Comparison of ENCODE assay signal across 1 cellular context in the genomic region with DNA sequence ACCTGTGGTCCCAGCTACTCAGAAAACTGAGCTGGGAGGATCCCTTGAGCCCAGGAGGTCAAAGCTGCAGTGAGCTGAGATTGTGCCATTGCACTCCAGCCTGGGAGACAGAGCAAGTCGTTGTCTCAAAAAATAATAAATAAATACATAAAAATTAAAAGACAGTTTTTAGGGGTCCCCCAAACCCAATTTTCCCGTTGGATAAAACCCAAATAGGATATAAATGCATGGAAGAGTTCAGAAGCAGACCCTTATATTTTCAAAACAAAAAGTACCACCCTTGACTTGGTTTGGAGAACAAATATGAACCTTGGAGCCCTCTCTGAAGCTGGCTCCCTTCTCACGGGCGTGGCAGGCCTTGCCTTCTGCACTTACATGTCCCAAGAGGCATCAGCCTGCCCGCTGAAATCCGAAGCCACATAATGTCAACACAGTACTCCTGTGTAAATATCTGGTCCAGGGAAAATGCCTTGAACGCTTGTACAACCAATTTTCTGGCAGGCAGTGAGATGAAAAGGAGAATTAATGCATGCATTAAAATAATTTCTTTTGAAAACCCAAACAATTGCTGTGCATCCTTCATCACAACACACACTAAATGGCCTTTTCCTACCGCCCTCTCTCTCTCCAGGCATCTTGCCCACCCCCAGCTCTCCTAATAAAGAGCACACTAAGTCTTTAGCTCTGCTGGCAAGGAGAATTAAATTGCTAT.
TF ChIP-seq lines count a peak whose summit lies in the region.

No MANE protein-coding gene starts in this region.

TF ChIP-seq in HEK293, 187 proteins besides CTCF, POLR2A, EP300 and RAD21 (continued from another document and continues in another):
- TF ChIP-seq, protein P1, sequence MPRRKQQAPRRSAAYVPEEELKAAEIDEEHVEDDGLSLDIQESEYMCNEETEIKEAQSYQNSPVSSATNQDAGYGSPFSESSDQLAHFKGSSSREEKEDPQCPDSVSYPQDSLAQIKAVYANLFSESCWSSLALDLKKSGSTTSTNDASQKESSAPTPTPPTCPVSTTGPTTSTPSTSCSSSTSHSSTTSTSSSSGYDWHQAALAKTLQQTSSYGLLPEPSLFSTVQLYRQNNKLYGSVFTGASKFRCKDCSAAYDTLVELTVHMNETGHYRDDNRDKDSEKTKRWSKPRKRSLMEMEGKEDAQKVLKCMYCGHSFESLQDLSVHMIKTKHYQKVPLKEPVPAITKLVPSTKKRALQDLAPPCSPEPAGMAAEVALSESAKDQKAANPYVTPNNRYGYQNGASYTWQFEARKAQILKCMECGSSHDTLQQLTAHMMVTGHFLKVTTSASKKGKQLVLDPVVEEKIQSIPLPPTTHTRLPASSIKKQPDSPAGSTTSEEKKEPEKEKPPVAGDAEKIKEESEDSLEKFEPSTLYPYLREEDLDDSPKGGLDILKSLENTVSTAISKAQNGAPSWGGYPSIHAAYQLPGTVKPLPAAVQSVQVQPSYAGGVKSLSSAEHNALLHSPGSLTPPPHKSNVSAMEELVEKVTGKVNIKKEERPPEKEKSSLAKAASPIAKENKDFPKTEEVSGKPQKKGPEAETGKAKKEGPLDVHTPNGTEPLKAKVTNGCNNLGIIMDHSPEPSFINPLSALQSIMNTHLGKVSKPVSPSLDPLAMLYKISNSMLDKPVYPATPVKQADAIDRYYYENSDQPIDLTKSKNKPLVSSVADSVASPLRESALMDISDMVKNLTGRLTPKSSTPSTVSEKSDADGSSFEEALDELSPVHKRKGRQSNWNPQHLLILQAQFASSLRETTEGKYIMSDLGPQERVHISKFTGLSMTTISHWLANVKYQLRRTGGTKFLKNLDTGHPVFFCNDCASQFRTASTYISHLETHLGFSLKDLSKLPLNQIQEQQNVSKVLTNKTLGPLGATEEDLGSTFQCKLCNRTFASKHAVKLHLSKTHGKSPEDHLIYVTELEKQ (tag by site-specific recombination; IDR thresholded peaks at IDR 0.05; ENCODE audit: borderline replicate concordance) = no peak
- TF ChIP-seq WT1 (tag by site-specific recombination; IDR thresholded peaks at IDR 0.05) = peak; percentile 63
- TF ChIP-seq ZBTB8A (tag by site-specific recombination; IDR thresholded peaks at IDR 0.05) = no peak
- TF ChIP-seq ZBTB21 (tag by site-specific recombination; IDR thresholded peaks at IDR 0.05) = no peak
- no peak for TF ChIP-seq TRIM28 (IDR thresholded peaks at IDR 0.05; ENCODE audit: borderline replicate concordance, low read length)
- no peak for TF ChIP-seq MEIS1 (CRISPR knock-in tag; IDR thresholded peaks at IDR 0.05; ENCODE audit: borderline replicate concordance)
- TF ChIP-seq ZNF184 (tag by site-specific recombination; IDR thresholded peaks at IDR 0.05) = no peak
- TF ChIP-seq OSR2 (tag by site-specific recombination; IDR thresholded peaks at IDR 0.05) = peak; percentile 80
- TF ChIP-seq, protein P2, sequence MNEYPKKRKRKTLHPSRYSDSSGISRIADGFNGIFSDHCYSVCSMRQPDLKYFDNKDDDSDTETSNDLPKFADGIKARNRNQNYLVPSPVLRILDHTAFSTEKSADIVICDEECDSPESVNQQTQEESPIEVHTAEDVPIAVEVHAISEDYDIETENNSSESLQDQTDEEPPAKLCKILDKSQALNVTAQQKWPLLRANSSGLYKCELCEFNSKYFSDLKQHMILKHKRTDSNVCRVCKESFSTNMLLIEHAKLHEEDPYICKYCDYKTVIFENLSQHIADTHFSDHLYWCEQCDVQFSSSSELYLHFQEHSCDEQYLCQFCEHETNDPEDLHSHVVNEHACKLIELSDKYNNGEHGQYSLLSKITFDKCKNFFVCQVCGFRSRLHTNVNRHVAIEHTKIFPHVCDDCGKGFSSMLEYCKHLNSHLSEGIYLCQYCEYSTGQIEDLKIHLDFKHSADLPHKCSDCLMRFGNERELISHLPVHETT (tag by site-specific recombination; IDR thresholded peaks at IDR 0.05) = no peak
- TF ChIP-seq ZNF426 (tag by site-specific recombination; IDR thresholded peaks at IDR 0.05) = no peak
- TF ChIP-seq ZNF221 (tag by site-specific recombination; IDR thresholded peaks at IDR 0.05; ENCODE audit: borderline replicate concordance) = no peak
- TF ChIP-seq ZNF112 (tag by site-specific recombination; IDR thresholded peaks at IDR 0.05) = no peak
- TF ChIP-seq ZNF416 (tag by site-specific recombination; IDR thresholded peaks at IDR 0.05) = no peak
- TF ChIP-seq MYNN (tag by site-specific recombination; IDR thresholded peaks at IDR 0.05; ENCODE audit: borderline replicate concordance) = no peak
- no peak for TF ChIP-seq ZNF324 (tag by site-specific recombination; IDR thresholded peaks at IDR 0.05)
- TF ChIP-seq ZNF239 (tag by site-specific recombination; IDR thresholded peaks at IDR 0.05) = no peak
- TF ChIP-seq, protein P3, sequence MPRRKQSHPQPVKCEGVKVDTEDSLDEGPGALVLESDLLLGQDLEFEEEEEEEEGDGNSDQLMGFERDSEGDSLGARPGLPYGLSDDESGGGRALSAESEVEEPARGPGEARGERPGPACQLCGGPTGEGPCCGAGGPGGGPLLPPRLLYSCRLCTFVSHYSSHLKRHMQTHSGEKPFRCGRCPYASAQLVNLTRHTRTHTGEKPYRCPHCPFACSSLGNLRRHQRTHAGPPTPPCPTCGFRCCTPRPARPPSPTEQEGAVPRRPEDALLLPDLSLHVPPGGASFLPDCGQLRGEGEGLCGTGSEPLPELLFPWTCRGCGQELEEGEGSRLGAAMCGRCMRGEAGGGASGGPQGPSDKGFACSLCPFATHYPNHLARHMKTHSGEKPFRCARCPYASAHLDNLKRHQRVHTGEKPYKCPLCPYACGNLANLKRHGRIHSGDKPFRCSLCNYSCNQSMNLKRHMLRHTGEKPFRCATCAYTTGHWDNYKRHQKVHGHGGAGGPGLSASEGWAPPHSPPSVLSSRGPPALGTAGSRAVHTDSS (tag by site-specific recombination; IDR thresholded peaks at IDR 0.05) = no peak; the same call in 1 of the 2 replicates
- TF ChIP-seq ZNF274 (IDR thresholded peaks at IDR 0.05; ENCODE audit: low read length) = no peak
- TF ChIP-seq ZNF274 (tag by site-specific recombination; IDR thresholded peaks at IDR 0.05; ENCODE audit: borderline replicate concordance) = no peak
- TF ChIP-seq, protein P4, sequence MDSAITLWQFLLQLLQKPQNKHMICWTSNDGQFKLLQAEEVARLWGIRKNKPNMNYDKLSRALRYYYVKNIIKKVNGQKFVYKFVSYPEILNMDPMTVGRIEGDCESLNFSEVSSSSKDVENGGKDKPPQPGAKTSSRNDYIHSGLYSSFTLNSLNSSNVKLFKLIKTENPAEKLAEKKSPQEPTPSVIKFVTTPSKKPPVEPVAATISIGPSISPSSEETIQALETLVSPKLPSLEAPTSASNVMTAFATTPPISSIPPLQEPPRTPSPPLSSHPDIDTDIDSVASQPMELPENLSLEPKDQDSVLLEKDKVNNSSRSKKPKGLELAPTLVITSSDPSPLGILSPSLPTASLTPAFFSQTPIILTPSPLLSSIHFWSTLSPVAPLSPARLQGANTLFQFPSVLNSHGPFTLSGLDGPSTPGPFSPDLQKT (IDR thresholded peaks at IDR 0.05; ENCODE audit: borderline replicate concordance, low read depth, low read length) = no peak
- TF ChIP-seq TCF7L2 (IDR thresholded peaks at IDR 0.05; ENCODE audit: borderline replicate concordance, low read depth, low read length) = no peak
- TF ChIP-seq IKZF3 (tag by site-specific recombination; IDR thresholded peaks at IDR 0.05) = peak; percentile 84
- no peak for TF ChIP-seq ZBTB7A (tag by site-specific recombination; IDR thresholded peaks at IDR 0.05; ENCODE audit: low read depth)
- TF ChIP-seq BCL11A (tag by site-specific recombination; IDR thresholded peaks at IDR 0.05; ENCODE audit: low read depth) = no peak
- TF ChIP-seq ZSCAN23 (tag by site-specific recombination; IDR thresholded peaks at IDR 0.05) = no peak
- TF ChIP-seq, protein P5, sequence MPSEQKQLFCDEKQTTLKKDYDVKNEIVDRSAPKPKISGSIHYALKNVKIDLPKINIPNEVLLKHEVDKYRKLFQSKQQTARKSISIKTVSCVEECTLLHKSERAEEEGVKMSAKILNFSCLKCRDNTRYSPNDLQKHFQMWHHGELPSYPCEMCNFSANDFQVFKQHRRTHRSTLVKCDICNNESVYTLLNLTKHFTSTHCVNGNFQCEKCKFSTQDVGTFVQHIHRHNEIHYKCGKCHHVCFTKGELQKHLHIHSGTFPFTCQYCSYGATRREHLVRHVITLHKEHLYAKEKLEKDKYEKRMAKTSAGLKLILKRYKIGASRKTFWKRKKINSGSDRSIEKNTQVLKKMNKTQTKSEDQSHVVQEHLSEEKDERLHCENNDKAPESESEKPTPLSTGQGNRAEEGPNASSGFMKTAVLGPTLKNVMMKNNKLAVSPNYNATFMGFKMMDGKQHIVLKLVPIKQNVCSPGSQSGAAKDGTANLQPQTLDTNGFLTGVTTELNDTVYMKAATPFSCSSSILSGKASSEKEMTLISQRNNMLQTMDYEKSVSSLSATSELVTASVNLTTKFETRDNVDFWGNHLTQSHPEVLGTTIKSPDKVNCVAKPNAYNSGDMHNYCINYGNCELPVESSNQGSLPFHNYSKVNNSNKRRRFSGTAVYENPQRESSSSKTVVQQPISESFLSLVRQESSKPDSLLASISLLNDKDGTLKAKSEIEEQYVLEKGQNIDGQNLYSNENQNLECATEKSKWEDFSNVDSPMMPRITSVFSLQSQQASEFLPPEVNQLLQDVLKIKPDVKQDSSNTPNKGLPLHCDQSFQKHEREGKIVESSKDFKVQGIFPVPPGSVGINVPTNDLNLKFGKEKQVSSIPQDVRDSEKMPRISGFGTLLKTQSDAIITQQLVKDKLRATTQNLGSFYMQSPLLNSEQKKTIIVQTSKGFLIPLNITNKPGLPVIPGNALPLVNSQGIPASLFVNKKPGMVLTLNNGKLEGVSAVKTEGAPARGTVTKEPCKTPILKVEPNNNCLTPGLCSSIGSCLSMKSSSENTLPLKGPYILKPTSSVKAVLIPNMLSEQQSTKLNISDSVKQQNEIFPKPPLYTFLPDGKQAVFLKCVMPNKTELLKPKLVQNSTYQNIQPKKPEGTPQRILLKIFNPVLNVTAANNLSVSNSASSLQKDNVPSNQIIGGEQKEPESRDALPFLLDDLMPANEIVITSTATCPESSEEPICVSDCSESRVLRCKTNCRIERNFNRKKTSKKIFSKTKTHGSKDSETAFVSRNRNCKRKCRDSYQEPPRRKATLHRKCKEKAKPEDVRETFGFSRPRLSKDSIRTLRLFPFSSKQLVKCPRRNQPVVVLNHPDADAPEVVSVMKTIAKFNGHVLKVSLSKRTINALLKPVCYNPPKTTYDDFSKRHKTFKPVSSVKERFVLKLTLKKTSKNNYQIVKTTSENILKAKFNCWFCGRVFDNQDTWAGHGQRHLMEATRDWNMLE (tag by site-specific recombination; conservative IDR thresholded peaks at IDR 0.05; ENCODE audit: low read depth) = no peak
- TF ChIP-seq HOXC10 (CRISPR knock-in tag; IDR thresholded peaks at IDR 0.05) = no peak
- TF ChIP-seq ZBTB1 (tag by site-specific recombination; IDR thresholded peaks at IDR 0.05) = no peak
- TF ChIP-seq ZNF121 (tag by site-specific recombination; IDR thresholded peaks at IDR 0.05) = no peak
- TF ChIP-seq GLI4 (tag by site-specific recombination; IDR thresholded peaks at IDR 0.05) = no peak
- no peak for TF ChIP-seq ZNF501 (tag by site-specific recombination; IDR thresholded peaks at IDR 0.05)
- TF ChIP-seq ZNF350 (tag by site-specific recombination; IDR thresholded peaks at IDR 0.05) = no peak
- TF ChIP-seq, protein P6, sequence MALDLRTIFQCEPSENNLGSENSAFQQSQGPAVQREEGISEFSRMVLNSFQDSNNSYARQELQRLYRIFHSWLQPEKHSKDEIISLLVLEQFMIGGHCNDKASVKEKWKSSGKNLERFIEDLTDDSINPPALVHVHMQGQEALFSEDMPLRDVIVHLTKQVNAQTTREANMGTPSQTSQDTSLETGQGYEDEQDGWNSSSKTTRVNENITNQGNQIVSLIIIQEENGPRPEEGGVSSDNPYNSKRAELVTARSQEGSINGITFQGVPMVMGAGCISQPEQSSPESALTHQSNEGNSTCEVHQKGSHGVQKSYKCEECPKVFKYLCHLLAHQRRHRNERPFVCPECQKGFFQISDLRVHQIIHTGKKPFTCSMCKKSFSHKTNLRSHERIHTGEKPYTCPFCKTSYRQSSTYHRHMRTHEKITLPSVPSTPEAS (tag by site-specific recombination; IDR thresholded peaks at IDR 0.05) = no peak
- TF ChIP-seq ZNF155 (tag by site-specific recombination; IDR thresholded peaks at IDR 0.05) = no peak
- TF ChIP-seq ZNF785 (tag by site-specific recombination; IDR thresholded peaks at IDR 0.05) = no peak
- TF ChIP-seq, protein P7, sequence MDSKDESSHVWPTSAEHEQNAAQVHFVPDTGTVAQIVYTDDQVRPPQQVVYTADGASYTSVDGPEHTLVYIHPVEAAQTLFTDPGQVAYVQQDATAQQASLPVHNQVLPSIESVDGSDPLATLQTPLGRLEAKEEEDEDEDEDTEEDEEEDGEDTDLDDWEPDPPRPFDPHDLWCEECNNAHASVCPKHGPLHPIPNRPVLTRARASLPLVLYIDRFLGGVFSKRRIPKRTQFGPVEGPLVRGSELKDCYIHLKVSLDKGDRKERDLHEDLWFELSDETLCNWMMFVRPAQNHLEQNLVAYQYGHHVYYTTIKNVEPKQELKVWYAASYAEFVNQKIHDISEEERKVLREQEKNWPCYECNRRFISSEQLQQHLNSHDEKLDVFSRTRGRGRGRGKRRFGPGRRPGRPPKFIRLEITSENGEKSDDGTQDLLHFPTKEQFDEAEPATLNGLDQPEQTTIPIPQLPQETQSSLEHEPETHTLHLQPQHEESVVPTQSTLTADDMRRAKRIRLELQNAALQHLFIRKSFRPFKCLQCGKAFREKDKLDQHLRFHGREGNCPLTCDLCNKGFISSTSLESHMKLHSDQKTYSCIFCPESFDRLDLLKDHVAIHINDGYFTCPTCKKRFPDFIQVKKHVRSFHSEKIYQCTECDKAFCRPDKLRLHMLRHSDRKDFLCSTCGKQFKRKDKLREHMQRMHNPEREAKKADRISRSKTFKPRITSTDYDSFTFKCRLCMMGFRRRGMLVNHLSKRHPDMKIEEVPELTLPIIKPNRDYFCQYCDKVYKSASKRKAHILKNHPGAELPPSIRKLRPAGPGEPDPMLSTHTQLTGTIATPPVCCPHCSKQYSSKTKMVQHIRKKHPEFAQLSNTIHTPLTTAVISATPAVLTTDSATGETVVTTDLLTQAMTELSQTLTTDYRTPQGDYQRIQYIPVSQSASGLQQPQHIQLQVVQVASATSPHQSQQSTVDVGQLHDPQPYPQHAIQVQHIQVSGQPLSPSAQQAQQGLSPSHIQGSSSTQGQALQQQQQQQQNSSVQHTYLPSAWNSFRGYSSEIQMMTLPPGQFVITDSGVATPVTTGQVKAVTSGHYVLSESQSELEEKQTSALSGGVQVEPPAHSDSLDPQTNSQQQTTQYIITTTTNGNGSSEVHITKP (tag by site-specific recombination; IDR thresholded peaks at IDR 0.05) = peak; percentile 91
- peak; percentile 75 for TF ChIP-seq KLF1 (tag by site-specific recombination; IDR thresholded peaks at IDR 0.05)
- TF ChIP-seq ZNF174 (tag by site-specific recombination; IDR thresholded peaks at IDR 0.05) = no peak
